Comparison of ENCODE assay signal across 8 cellular contexts in the genomic region with DNA sequence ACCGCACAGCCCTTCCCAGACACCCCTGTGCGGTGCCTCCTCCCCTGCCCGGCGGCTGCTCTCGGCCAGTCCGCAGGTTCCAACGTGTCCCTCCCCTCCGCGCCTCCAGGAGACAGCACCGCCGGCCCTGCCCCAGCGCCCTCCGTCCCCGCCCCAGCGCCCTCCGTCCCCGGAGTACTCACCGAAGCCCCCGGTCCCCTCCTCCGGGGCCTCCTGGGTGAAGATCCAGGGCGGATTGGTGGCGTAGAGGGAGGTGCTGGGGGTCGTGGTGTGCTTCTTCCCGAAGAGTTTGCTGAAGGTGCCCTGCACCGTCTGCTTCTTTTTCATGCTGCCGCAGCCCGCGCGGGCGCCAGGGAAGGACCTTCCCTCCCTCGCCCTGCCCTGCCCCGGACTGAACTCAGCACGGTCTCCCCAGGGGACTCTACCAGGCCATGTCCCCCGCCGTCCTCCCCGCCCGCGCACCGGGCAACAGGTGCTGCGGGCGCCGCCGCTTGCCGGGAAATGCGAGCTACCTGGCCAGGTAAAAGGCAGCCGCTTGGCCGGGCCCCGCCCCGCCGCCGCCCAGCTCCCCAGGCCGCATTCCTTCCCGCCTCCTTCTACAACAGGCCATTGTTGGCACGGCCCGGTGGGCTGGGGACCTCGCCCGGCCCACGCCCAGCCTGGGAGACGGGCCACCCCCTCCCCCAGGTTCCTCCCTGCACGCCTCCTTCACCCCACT. TPM values are rescaled to one million over a fixed set of nuclear protein-coding genes. Genes with fewer than 3 reads are reported as not detected.
A peak's percentile ranks its signal among the peaks of the same experiment; 100 is the strongest.
DNase-seq lines count a peak whose midpoint lies in the region; ATAC-seq and TF ChIP-seq lines count a peak whose summit lies in the region.

A gene with protein sequence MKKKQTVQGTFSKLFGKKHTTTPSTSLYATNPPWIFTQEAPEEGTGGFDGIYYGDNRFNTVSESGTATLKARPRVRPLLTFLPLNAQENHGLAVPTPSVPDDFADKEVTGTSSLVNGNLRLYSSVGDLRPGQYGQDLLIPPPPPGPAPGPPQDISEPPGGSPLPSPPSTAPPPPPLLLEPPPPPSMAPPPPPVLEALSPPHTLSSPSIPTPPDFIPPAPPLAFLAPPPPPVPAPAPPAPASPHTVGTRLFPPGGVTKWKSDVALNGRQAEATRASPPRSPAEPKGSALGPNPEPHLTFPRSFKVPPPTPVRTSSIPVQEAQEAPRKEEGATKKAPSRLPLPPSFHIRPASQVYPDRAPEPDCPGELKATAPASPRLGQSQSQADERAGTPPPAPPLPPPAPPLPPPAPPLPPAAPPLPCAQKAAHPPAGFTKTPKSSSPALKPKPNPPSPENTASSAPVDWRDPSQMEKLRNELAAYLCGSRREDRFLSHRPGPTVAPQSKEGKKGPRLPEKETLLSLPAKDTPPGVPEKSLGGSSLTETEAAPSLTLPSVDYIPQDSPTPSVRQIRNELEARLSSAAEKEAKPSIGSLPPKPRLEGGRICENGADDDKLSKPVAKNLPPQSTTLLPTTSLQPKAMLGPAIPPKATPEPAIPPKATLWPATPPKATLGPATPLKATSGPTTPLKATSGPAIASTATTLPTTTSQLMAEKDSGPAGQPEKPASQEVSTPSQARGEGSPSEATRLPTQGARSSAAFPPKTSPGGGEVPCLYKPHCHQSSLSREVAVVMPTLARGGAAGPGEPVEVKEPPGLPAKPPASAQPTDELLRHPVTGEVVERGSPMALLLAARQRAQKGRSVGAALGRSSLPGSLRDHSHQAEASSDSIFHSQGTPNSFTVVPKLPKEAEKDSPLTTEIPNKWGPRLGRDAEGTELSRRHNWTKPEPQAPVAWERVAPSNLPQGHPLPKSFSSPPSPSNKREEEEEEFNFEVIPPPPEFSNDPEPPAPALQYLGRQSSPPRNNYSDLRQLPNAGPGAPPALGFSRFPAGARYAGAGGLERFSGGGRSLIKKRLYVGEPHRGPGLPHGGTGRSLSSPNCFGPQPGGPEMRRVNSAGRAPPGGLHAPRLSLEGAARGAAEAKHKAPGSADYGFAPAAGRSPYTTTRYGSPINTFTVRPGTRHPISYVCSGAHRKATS (minus strand): TSS at position 503 of the 718 bp plus-strand sequence. CDS start 176 bp downstream, at position 327.

- H3K9me3 ChIP-seq in BE2C (no peaks in the 10 kb centered on the region), mammary epithelial cell (replicated peaks; ENCODE audit: insufficient read depth, low read length) (no peaks in the 10 kb centered on the region), tibial artery (no peaks in the 10 kb centered on the region)

- H3K9ac ChIP-seq in mammary epithelial cell (ENCODE audit: insufficient read depth, low read length): peak within 1 kb of the TSS; percentile 92

- dilution Hi-C loops in mammary epithelial cell (cut with HindIII; ENCODE audit: low sequenced_read_pairs): loop anchor here (5.0 kb wide), 1 partner anchor 95 kb away; no protein-coding TSS in a partner anchor

- intact Hi-C loops in mammary epithelial cell (cut with micrococcal nuclease) (loop anchor here (1.0 kb wide), 2 partner anchors 20 to 43 kb away; no protein-coding TSS in a partner anchor), tibial artery (cut with DNase I; ENCODE audit: low total_unique reads) (no loop called here)

- in situ Hi-C loops in mammary epithelial cell (cut with MboI; ENCODE audit: low sequenced_read_pairs in 2 of 2): no loop called here

- no TSS peak for BruUV-seq in mammary epithelial cell (replicated peaks; lab: Mats Ljungman, UMichigan)

- DNase-seq in BE2C: peak; percentile 70
- DNase-seq in M059J (ENCODE audit: low read depth): peak; percentile 20
- DNase-seq in mammary epithelial cell: peak; percentile 74
- peak; percentile 87 for DNase-seq in left kidney (ENCODE audit: low read depth, low spot score)
- peak in 1 of 2 donors; percentile 70 for DNase-seq in tibial artery
- no peak for DNase-seq in inferior parietal cortex (ENCODE audit: extremely low spot score)
- no peak for DNase-seq in NCI-H128 (lab: John Stamatoyannopoulos, UW; ENCODE audit: unreplicated experiment)

- CTCF ChIA-PET in mammary epithelial cell (lab: Charles Lee; ENCODE audit: low non-redundant PET): interaction anchor here (0.6 kb wide), 1 partner anchor 63 kb away, joined by 5 read pairs; no protein-coding TSS in a partner anchor

- H3K79me2 ChIP-seq in mammary epithelial cell (ENCODE audit: insufficient read depth, low read length): peaks cover 49% of the 10 kb centered on the region

- no peaks in the 10 kb centered on the region for H4K20me1 ChIP-seq in mammary epithelial cell (ENCODE audit: insufficient read depth, low read length)

- H3K4me1 ChIP-seq in BE2C: peaks cover 39% of the 10 kb centered on the region
- peaks cover 43% of the 10 kb centered on the region for H3K4me1 ChIP-seq in mammary epithelial cell (ENCODE audit: insufficient read depth, low read length)
- H3K4me1 ChIP-seq in tibial artery: peaks cover 0 to 18% (median 10%) of the 10 kb centered on the region in 4 donors

- H3K4me2 ChIP-seq in mammary epithelial cell (ENCODE audit: insufficient read depth, low read depth, low read length): peak within 1 kb of the TSS; percentile 99

- no peaks in the 10 kb centered on the region for H3K27me3 ChIP-seq in BE2C
- no peaks in the 10 kb centered on the region for H3K27me3 ChIP-seq in mammary epithelial cell (ENCODE audit: insufficient read depth, low read length)
- H3K27me3 ChIP-seq in tibial artery: peaks cover 0 to 31% of the 10 kb centered on the region in 2 donors

- H3K27ac ChIP-seq in mammary epithelial cell (ENCODE audit: insufficient read depth, low read depth, low read length): peak within 1 kb of the TSS; percentile 90
- peak within 1 kb of the TSS; percentile 53 to 57 for H3K27ac ChIP-seq in tibial artery

- TF ChIP-seq CTCF in BE2C (IDR thresholded peaks at IDR 0.05; ENCODE audit: low read depth, low read length): no peak
- peak in 1 of 2 donors; percentile 9 for TF ChIP-seq CTCF in mammary epithelial cell (conservative IDR thresholded peaks at IDR 0.05 in 1 of 2, IDR thresholded peaks at IDR 0.05 in 1 of 2; ENCODE audit: extremely low read depth in 1 of 2, insufficient read depth in 1 of 2, low read depth in 1 of 2, low read length in 2 of 2)
- no peak for TF ChIP-seq CTCF in tibial artery (IDR thresholded peaks at IDR 0.05)

- H3K36me3 ChIP-seq in BE2C: no peaks in the 10 kb centered on the region
- no peaks in the 10 kb centered on the region for H3K36me3 ChIP-seq in mammary epithelial cell (ENCODE audit: insufficient read depth, low read length)
- H3K36me3 ChIP-seq in tibial artery: no peaks in the 10 kb centered on the region

- H3K4me3 ChIP-seq in BE2C (ENCODE audit: low read depth, low read length) (peak within 1 kb of the TSS; percentile 70), mammary epithelial cell (replicated peaks in 1 of 3; ENCODE audit: insufficient read depth in 1 of 3, low read depth in 2 of 3, low read length in 3 of 3) (peak within 1 kb of the TSS; percentile 87 to 96 (median 89)), tibial artery (peak within 1 kb of the TSS; percentile 44 to 50)

- ATAC-seq in HG02763 (IDR thresholded peaks at IDR 0.05; ENCODE audit: unreplicated experiment): no peak

- peak within 1 kb of the TSS; percentile 99 for H2AFZ ChIP-seq in mammary epithelial cell (ENCODE audit: low read depth, low read length)

- 0% methylated on average over 3 of the region's 60 CpGs for WGBS in mammary epithelial cell (ENCODE audit: low coverage, missing lambda C conversion rate)

RNA-seq across cellular contexts. Expression of the gene that starts here (rescaled TPM):
- 1.8 TPM for polyA plus RNA-seq in BE2C (2012; ENCODE audit: insufficient read depth, insufficient read length, low read depth)
- total RNA-seq in M059J (2014; rRNA removed; shearing (Covaris generic)): 0.30 and 2.2 TPM in 2 replicates
- total RNA-seq in mammary epithelial cell: 10 to 100 TPM; 10.3 to 42.4 TPM
- 9.5 TPM for polyA plus RNA-seq in mammary epithelial cell
- 27.8 TPM for polyA minus RNA-seq in mammary epithelial cell

Comparison
In these comparisons a context has a peak if more than half of its experiments do, and no peak if none do; other contexts are left out.
1. DNase-seq: peak in BE2C (single experiment), M059J (single experiment), mammary epithelial cell (single experiment) and left kidney (single experiment); none in inferior parietal cortex (single experiment) and NCI-H128 (single experiment).
2. Peak in every context shown above with its lines, with median percentiles within 50 percentile points of each other: H3K4me3 ChIP-seq.